ENCODE assay signal across 14 cellular contexts in the genomic region with DNA sequence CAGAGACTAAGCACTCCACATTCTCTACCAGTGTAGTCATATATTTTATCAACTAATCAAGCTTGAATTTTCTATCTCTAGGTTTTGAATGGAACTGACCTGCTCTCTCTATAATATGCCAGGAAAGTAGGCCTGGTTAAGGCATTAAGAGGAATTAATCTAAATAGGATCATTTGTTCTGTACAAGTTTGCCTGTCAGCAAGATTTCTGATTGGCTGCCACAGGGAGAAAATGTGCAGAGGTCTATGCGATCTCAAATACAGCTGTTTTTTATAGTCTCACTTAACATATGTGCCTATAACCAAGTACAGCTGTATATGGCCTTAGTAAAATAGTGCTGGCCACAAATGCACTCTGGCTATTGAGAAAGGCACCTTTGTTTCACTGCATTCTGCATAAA.
DNase-seq lines count a peak whose midpoint lies in the region; ATAC-seq, FAIRE-seq and TF ChIP-seq lines count a peak whose summit lies in the region.
"Had no signal": no experiment of that assay in that cellular context is flagged by ENCODE, and none has a peak within 500 bp of the region (broad histone marks: within the 10 kb centered on the region; RNA-seq: fewer than 3 reads in every experiment).

No MANE protein-coding gene starts in this region.

- peak overlapping the region in 3 of 4 donors; percentile 7 to 58 (median 58) for H3K27ac ChIP-seq in sigmoid colon
- H3K27ac ChIP-seq in pancreas, result no peak overlapping the region

- H3K36me3 ChIP-seq in HAP-1 (replicated peaks), result no peaks in the 10 kb centered on the region
- peaks cover 0 to 12% (median 0%) of the 10 kb centered on the region in 4 donors for H3K36me3 ChIP-seq in sigmoid colon
- H3K36me3 ChIP-seq in pancreas, result peaks cover 0 to 10% (median 0%) of the 10 kb centered on the region in 3 donors

- H3K4me3 ChIP-seq in HAP-1, result no peak overlapping the region
- H3K4me3 ChIP-seq in fibroblast of the aortic adventitia (ENCODE audit: low read depth, low read length), result no peak overlapping the region
- H3K4me3 ChIP-seq in sigmoid colon, result no peak overlapping the region
- H3K4me3 ChIP-seq in pancreas, result no peak overlapping the region

- in situ Hi-C loops in HAP-1 (cut with MboI; ENCODE audit: low sequenced_read_pairs), result no loop called here

- no peaks in the 10 kb centered on the region for H3K9me3 ChIP-seq in HAP-1
- H3K9me3 ChIP-seq in sigmoid colon, result no peaks in the 10 kb centered on the region
- H3K9me3 ChIP-seq in pancreas, result no peaks in the 10 kb centered on the region

- no peak for TF ChIP-seq EP300 in sigmoid colon (IDR thresholded peaks at IDR 0.05)

- intact Hi-C loops in sigmoid colon (cut with DNase I) (no loop called here), pancreas (cut with DNase I) (no loop called here)

- no peak for FAIRE-seq in pancreas (lab: Jason Lieb, UNC)
- FAIRE-seq: GM12892 had no signal

- no peak for ATAC-seq in pancreas

- no peak for TF ChIP-seq POLR2A in sigmoid colon (IDR thresholded peaks at IDR 0.05)

- peak; percentile 26 to 62 for DNase-seq in HAP-1 (ENCODE audit: low spot score in 2 of 2)
- DNase-seq in NCI-H82 treated with DMSO at 0.1 percent for 48 hours (lab: John Stamatoyannopoulos, UW; ENCODE audit: unreplicated experiment), result peak; percentile 3
- DNase-seq in fibroblast of the aortic adventitia (ENCODE audit: low read depth), result peak; percentile 8
- DNase-seq in sigmoid colon, result no peak
- DNase-seq in T-helper 9 cell, result no peak
- DNase-seq in C1 segment of cervical spinal cord (lab: John Stamatoyannopoulos, UW), result no peak
- no peak for DNase-seq in pancreas
- DNase-seq: CD4-positive, alpha-beta memory T cell; DMS153; DMS79; GDM1; GOT3; H7 had no signal

- H3K27me3 ChIP-seq in HAP-1 (ENCODE audit: low read depth), result no peaks in the 10 kb centered on the region
- no peaks in the 10 kb centered on the region for H3K27me3 ChIP-seq in sigmoid colon
- H3K27me3 ChIP-seq in pancreas, result no peaks in the 10 kb centered on the region

- no peak for TF ChIP-seq CTCF in fibroblast of the aortic adventitia (IDR thresholded peaks at IDR 0.05; ENCODE audit: insufficient read depth, low read length)
- no peak for TF ChIP-seq CTCF in sigmoid colon (IDR thresholded peaks at IDR 0.05)
- TF ChIP-seq CTCF in pancreas (IDR thresholded peaks at IDR 0.05), result no peak

- H3K4me1 ChIP-seq in HAP-1 (peaks cover 14% of the 10 kb centered on the region), sigmoid colon (peaks cover 0 to 39% (median 26%) of the 10 kb centered on the region in 4 donors), pancreas (no peaks in the 10 kb centered on the region)

- 75 to 79% methylated on average over 1 of the region's 1 CpG for WGBS in sigmoid colon, 2 donors
- 88 to 97% methylated on average over 1 of the region's 1 CpG for WGBS in pancreas, 2 donors

Comparison
In these comparisons a context has a peak if more than half of its experiments do, and no peak if none do; other contexts are left out.
1. DNase-seq: peak in HAP-1 (2 of 2), NCI-H82 treated with DMSO at 0.1 percent for 48 hours (single experiment) and fibroblast of the aortic adventitia (single experiment); none in sigmoid colon (single experiment), T-helper 9 cell (single experiment), C1 segment of cervical spinal cord (0 of 14) and pancreas (0 of 6).
2. H3K27ac ChIP-seq: peak in sigmoid colon (3 of 4); none in pancreas (0 of 4).